ENCODE assay signal across 14 cellular contexts in the genomic region with DNA sequence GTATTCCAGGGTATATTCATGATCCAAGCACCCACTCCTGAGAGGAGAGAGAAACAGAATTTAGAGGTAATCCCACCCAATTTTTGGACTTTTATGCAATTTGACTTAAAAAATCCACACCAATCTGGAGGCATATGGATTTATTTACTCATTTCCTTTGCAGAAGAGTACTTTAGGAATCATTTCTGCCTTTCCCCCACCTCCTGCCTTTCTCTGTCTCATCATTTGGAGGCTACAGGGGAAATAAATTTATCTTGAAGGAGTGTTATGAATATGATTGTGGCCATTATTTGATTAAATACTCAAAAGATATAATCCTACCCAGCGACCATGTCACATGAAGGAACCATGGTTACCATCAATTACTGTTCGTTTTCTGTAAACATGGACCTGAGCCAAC.
A peak's percentile ranks its signal among the peaks of the same experiment; 100 is the strongest.
DNase-seq lines count a peak whose midpoint lies in the region; ATAC-seq, FAIRE-seq and TF ChIP-seq lines count a peak whose summit lies in the region.
"Had no signal": no experiment of that assay in that cellular context is flagged by ENCODE, and none has a peak within 500 bp of the region (broad histone marks: within the 10 kb centered on the region; RNA-seq: fewer than 3 reads in every experiment).

No MANE protein-coding gene starts in this region.

- H3K27me3 ChIP-seq in hepatocyte (no peaks in the 10 kb centered on the region), vagina (no peaks in the 10 kb centered on the region)
- H3K27me3 ChIP-seq: BLaER1 treated with 17β-estradiol and CSF1 and Interleukin-3, amounts not matched to agents 10 nM and 100 nM had no signal

- H3K4me2 ChIP-seq in hepatocyte = no peak overlapping the region
- H3K4me2 ChIP-seq: BLaER1 treated with 17β-estradiol and CSF1 and Interleukin-3, amounts not matched to agents 10 nM and 100 nM had no signal

- H3K27me3 Mint-ChIP-seq in nephron progenitor cell (ENCODE audit: low read depth, poor library complexity) = no peaks in the 10 kb centered on the region

- no peaks in the 10 kb centered on the region for H3K9me3 ChIP-seq in hepatocyte (ENCODE audit: low read depth)
- no peaks in the 10 kb centered on the region for H3K9me3 ChIP-seq in vagina
- H3K9me3 ChIP-seq: BLaER1 treated with 17β-estradiol and CSF1 and Interleukin-3, amounts not matched to agents 10 nM and 100 nM had no signal

- H2AFZ ChIP-seq in hepatocyte = no peak overlapping the region

- peak; percentile 8 for DNase-seq in AG08395 (ENCODE audit: low spot score)
- DNase-seq in EL = peak; percentile 20
- DNase-seq in hepatocyte (ENCODE audit: low spot score) = no peak
- DNase-seq in GM19239 (ENCODE audit: insufficient read length, low spot score) = no peak
- DNase-seq in nephron progenitor cell = no peak
- no peak for DNase-seq in vagina (ENCODE audit: extremely low spot score in 2 of 2)
- DNase-seq: Kasumi-1, NCI-H2227 treated with DMSO at 0.1 percent for 48 hours, NCI-H524 treated with DMSO at 0.1 percent for 48 hours had no signal

- no peak overlapping the region for H3K27ac Mint-ChIP-seq in nephron progenitor cell

- no peaks in the 10 kb centered on the region for H3K36me3 ChIP-seq in hepatocyte (replicated peaks; ENCODE audit: insufficient read depth, low read depth)
- no peaks in the 10 kb centered on the region for H3K36me3 ChIP-seq in vagina
- H3K36me3 ChIP-seq: BLaER1 treated with 17β-estradiol and CSF1 and Interleukin-3, amounts not matched to agents 10 nM and 100 nM had no signal

- WGBS in hepatocyte (ENCODE audit: low lambda C conversion rate, missing lambda C conversion rate) = 68% methylated on average over 2 of the region's 2 CpGs

- H3K79me2 ChIP-seq in hepatocyte = no peaks in the 10 kb centered on the region

- H3K27ac ChIP-seq in hepatocyte = peak overlapping the region; percentile 19
- H3K27ac ChIP-seq in vagina = no peak overlapping the region
- H3K27ac ChIP-seq: BLaER1 treated with 17β-estradiol and CSF1 and Interleukin-3, amounts not matched to agents 10 nM and 100 nM; SK-N-MC had no signal

- H3K9me2 ChIP-seq in hepatocyte (replicated peaks; ENCODE audit: insufficient read depth) = peaks cover 4% of the 10 kb centered on the region

- no peak for TF ChIP-seq CTCF in hepatocyte (IDR thresholded peaks at IDR 0.05; ENCODE audit: poor library complexity)
- TF ChIP-seq CTCF in nephron progenitor cell (IDR thresholded peaks at IDR 0.05) = no peak
- TF ChIP-seq CTCF in vagina (IDR thresholded peaks at IDR 0.05) = no peak

- H3K4me3 ChIP-seq in hepatocyte = no peak overlapping the region
- H3K4me3 ChIP-seq in vagina = no peak overlapping the region
- H3K4me3 ChIP-seq: BLaER1 treated with 17β-estradiol and CSF1 and Interleukin-3, amounts not matched to agents 10 nM and 100 nM; SK-N-MC had no signal

- no peaks in the 10 kb centered on the region for H3K36me3 Mint-ChIP-seq in nephron progenitor cell (ENCODE audit: low read depth)

- no peaks in the 10 kb centered on the region for H4K20me1 ChIP-seq in hepatocyte (ENCODE audit: insufficient read depth, poor library complexity, severe bottlenecking)
- H4K20me1 ChIP-seq: BLaER1 treated with 17β-estradiol and CSF1 and Interleukin-3, amounts not matched to agents 10 nM and 100 nM had no signal

- peak; percentile 70 for ATAC-seq in SK-N-SH treated with all-trans-retinoic acid at 6 μM for 48 hours
- ATAC-seq: HCT116, Right ventricle myocardium inferior had no signal

- no peaks in the 10 kb centered on the region for H3K9me3 Mint-ChIP-seq in nephron progenitor cell

- no peaks in the 10 kb centered on the region for H3K4me1 ChIP-seq in hepatocyte (ENCODE audit: insufficient read depth)
- no peaks in the 10 kb centered on the region for H3K4me1 ChIP-seq in vagina
- H3K4me1 ChIP-seq: BLaER1 treated with 17β-estradiol and CSF1 and Interleukin-3, amounts not matched to agents 10 nM and 100 nM had no signal

- no peak for FAIRE-seq in GM19239 (lab: Jason Lieb, UNC)

- peaks cover 3% of the 10 kb centered on the region for H3K4me1 Mint-ChIP-seq in nephron progenitor cell

- no peak for TF ChIP-seq POLR2A in vagina (IDR thresholded peaks at IDR 0.05)

- intact Hi-C loops in vagina (cut with DNase I) = no loop called here

- no peak overlapping the region for H3K4me3 Mint-ChIP-seq in nephron progenitor cell

TF ChIP-seq in SK-N-SH treated with all-trans-retinoic acid at 6 μM for 48 hours, 23 proteins besides CTCF, POLR2A, EP300 and RAD21:
- TF ChIP-seq TCF4 (CRISPR knock-in tag; IDR thresholded peaks at IDR 0.05; ENCODE audit: borderline replicate concordance) = no peak
- no peak for TF ChIP-seq ZFP3 (CRISPR knock-in tag; IDR thresholded peaks at IDR 0.05)
- no peak for TF ChIP-seq ARNTL (CRISPR knock-in tag; IDR thresholded peaks at IDR 0.05; ENCODE audit: borderline replicate concordance, low read depth)
- TF ChIP-seq ZC3H10 (CRISPR knock-in tag; IDR thresholded peaks at IDR 0.05) = no peak
- no peak for TF ChIP-seq ZNF8 (CRISPR knock-in tag; IDR thresholded peaks at IDR 0.05)
- TF ChIP-seq RARB (CRISPR knock-in tag; IDR thresholded peaks at IDR 0.05) = no peak
- no peak for TF ChIP-seq CSDC2 (CRISPR knock-in tag; IDR thresholded peaks at IDR 0.05)
- no peak for TF ChIP-seq CREB5 (CRISPR knock-in tag; IDR thresholded peaks at IDR 0.05; ENCODE audit: low read depth)
- TF ChIP-seq PPARA (CRISPR knock-in tag; IDR thresholded peaks at IDR 0.05; ENCODE audit: borderline replicate concordance) = no peak
- no peak for TF ChIP-seq OSR1 (CRISPR knock-in tag; IDR thresholded peaks at IDR 0.05)
- no peak for TF ChIP-seq BACH2 (CRISPR knock-in tag; IDR thresholded peaks at IDR 0.05; ENCODE audit: borderline replicate concordance)
- no peak for TF ChIP-seq TOX (CRISPR knock-in tag; IDR thresholded peaks at IDR 0.05; ENCODE audit: borderline replicate concordance)
- no peak for TF ChIP-seq ZNF70 (CRISPR knock-in tag; IDR thresholded peaks at IDR 0.05)
- no peak for TF ChIP-seq ZNF565 (CRISPR knock-in tag; conservative IDR thresholded peaks at IDR 0.05; ENCODE audit: low read depth)
- TF ChIP-seq ESRRG (CRISPR knock-in tag; IDR thresholded peaks at IDR 0.05) = no peak

Comparison
In these comparisons a context has a peak if more than half of its experiments do, and no peak if none do; other contexts are left out.
1. DNase-seq: peak in AG08395 (single experiment) and EL (single experiment); none in hepatocyte (single experiment), GM19239 (single experiment), nephron progenitor cell (single experiment) and vagina (0 of 2).